ENCODE assay signal across 8 cellular contexts in the genomic region with DNA sequence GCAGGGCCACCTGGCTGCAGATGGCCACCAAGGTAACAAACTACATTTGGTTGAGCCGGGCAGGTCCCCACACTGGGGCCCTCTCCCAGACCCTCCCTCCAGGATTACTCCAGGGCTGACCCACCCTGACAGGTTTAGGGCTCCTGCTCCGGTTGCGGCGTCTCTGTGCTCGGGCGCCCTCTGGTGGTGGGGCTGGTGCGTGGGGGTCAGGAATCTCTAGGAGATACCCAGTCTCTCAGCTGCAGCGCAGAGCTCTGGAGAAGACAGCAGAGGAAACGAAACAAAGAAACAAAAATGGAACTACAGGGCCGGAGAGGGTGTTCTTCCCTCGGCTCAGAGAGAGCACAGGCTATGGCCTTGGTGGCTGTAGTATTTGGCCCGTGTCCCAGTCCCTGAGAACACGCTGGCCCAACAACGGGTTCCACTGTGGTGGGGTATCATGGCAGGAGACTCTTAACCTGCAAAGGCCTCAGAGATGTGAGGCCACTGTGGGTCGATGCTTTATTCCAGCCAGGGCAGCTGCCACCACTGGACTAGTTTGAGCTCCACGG. TPM values are rescaled to one million over a fixed set of nuclear protein-coding genes. Genes with fewer than 3 reads are reported as not detected.
A peak's percentile ranks its signal among the peaks of the same experiment; 100 is the strongest.
DNase-seq lines count a peak whose midpoint lies in the region; ATAC-seq and TF ChIP-seq lines count a peak whose summit lies in the region.

No MANE protein-coding gene starts in this region.

- H3K4me1 ChIP-seq in BLaER1 = peaks cover 34% of the 10 kb centered on the region
- peaks cover 12% of the 10 kb centered on the region; the same call in 1 of the 2 replicates for H3K4me1 ChIP-seq in GM23338 (ENCODE audit: insufficient read depth)
- peaks cover 18% of the 10 kb centered on the region for H3K4me1 ChIP-seq in OCI-LY3 (ENCODE audit: low read length)
- peaks cover 19 to 24% of the 10 kb centered on the region in 2 experiments for H3K4me1 ChIP-seq in neutrophil (ENCODE audit: control insufficient read depth in 1 of 2, insufficient read depth in 1 of 2, low read depth in 1 of 2, low read length in 1 of 2)
- peaks cover 15% of the 10 kb centered on the region for H3K4me1 ChIP-seq in testis

- H3K4me3 Mint-ChIP-seq in GM23338 = peak overlapping the region; percentile 87

- DNase-seq in GM23338 (ENCODE audit: low spot score) = peak; percentile 78
- peak; percentile 41 for DNase-seq in activated T-helper 1 cell treated with Interleukin-2 at 50 U/mL for 16 hours (ENCODE audit: low read depth)
- DNase-seq in fibroblast of the aortic adventitia (ENCODE audit: low read depth) = no peak
- DNase-seq in testis = peak; percentile 95
- DNase-seq in amniotic stem cell (lab: John Stamatoyannopoulos, UW) = no peak

- peak overlapping the region; percentile 84 for H3K4me3 ChIP-seq in BLaER1
- peak overlapping the region; percentile 66 for H3K4me3 ChIP-seq in GM23338
- H3K4me3 ChIP-seq in OCI-LY3 (ENCODE audit: low read length) = peak overlapping the region; percentile 88
- H3K4me3 ChIP-seq in fibroblast of the aortic adventitia (ENCODE audit: low read depth, low read length) = no peak overlapping the region
- H3K4me3 ChIP-seq in neutrophil (ENCODE audit: low read depth in 1 of 2, low read length in 1 of 2) = no peak overlapping the region
- peak overlapping the region; percentile 86 to 91 for H3K4me3 ChIP-seq in testis

- no peak overlapping the region; the same call in 1 of the 2 replicates for H3K9ac ChIP-seq in BLaER1
- peak overlapping the region; percentile 74 for H3K9ac ChIP-seq in OCI-LY3 (ENCODE audit: low read length)

- peak; percentile 52 for ATAC-seq in GM23338

- peaks cover 2% of the 10 kb centered on the region; the same call in 1 of the 3 replicates for H3K9me3 Mint-ChIP-seq in GM23338

- peaks cover 65% of the 10 kb centered on the region for H3K27me3 Mint-ChIP-seq in GM23338 (ENCODE audit: insufficient read depth, low read depth, poor library complexity)

- H3K4me1 Mint-ChIP-seq in GM23338 = peaks cover 25% of the 10 kb centered on the region

- H3K79me2 ChIP-seq in GM23338 (replicated peaks; ENCODE audit: insufficient read depth) = no peaks in the 10 kb centered on the region
- H3K79me2 ChIP-seq in OCI-LY3 (ENCODE audit: low read length) = peaks cover 20% of the 10 kb centered on the region

- TF ChIP-seq CTCF in GM23338 (conservative IDR thresholded peaks at IDR 0.05; ENCODE audit: low read depth in 2 of 2) (peak; percentile 86 to 93), OCI-LY3 (IDR thresholded peaks at IDR 0.05; ENCODE audit: low read depth, low read length) (peak; percentile 91), fibroblast of the aortic adventitia (IDR thresholded peaks at IDR 0.05; ENCODE audit: insufficient read depth, low read length) (peak; percentile 67), neutrophil (IDR thresholded peaks at IDR 0.05) (peak; percentile 66), testis (IDR thresholded peaks at IDR 0.05) (peak; percentile 89 to 96 (median 93))

- H4K20me1 ChIP-seq in BLaER1 (peaks cover 22% of the 10 kb centered on the region), GM23338 (replicated peaks; ENCODE audit: insufficient read depth) (no peaks in the 10 kb centered on the region), OCI-LY3 (ENCODE audit: insufficient read depth, low read length) (no peaks in the 10 kb centered on the region)

- H2AFZ ChIP-seq in GM23338 = peak overlapping the region; percentile 96
- H2AFZ ChIP-seq in OCI-LY3 (ENCODE audit: low read depth, low read length) = peak overlapping the region; percentile 53; the same call in 1 of the 2 replicates

- no peak overlapping the region for H3K27ac Mint-ChIP-seq in GM23338

- H3K27ac ChIP-seq in BLaER1 (no peak overlapping the region), GM23338 (ENCODE audit: low read depth) (no peak overlapping the region), OCI-LY3 (ENCODE audit: low read length) (peak overlapping the region; percentile 73), neutrophil (no peak overlapping the region), testis (peak overlapping the region; percentile 94 to 97)

- TF ChIP-seq POLR2A in testis (IDR thresholded peaks at IDR 0.05) = no peak

- no peaks in the 10 kb centered on the region for H3F3A ChIP-seq in GM23338 (replicated peaks; ENCODE audit: low read depth)

- H3K9me3 ChIP-seq in BLaER1 = no peaks in the 10 kb centered on the region
- H3K9me3 ChIP-seq in OCI-LY3 (ENCODE audit: insufficient read depth, low read length) = no peaks in the 10 kb centered on the region
- H3K9me3 ChIP-seq in neutrophil = no peaks in the 10 kb centered on the region
- no peaks in the 10 kb centered on the region for H3K9me3 ChIP-seq in testis

- H3K4me2 ChIP-seq in BLaER1 (peak overlapping the region; percentile 95), GM23338 (peak overlapping the region; percentile 93), OCI-LY3 (ENCODE audit: low read length) (peak overlapping the region; percentile 94)

- peaks cover 3% of the 10 kb centered on the region; the same call in 2 of the 3 replicates for H3K36me3 Mint-ChIP-seq in GM23338 (ENCODE audit: low read depth)

- no peaks in the 10 kb centered on the region for H3K36me3 ChIP-seq in BLaER1
- no peaks in the 10 kb centered on the region for H3K36me3 ChIP-seq in GM23338 (ENCODE audit: insufficient read depth)
- H3K36me3 ChIP-seq in OCI-LY3 (replicated peaks; ENCODE audit: low read depth, low read length) = peaks cover 17% of the 10 kb centered on the region
- H3K36me3 ChIP-seq in neutrophil = no peaks in the 10 kb centered on the region
- no peaks in the 10 kb centered on the region for H3K36me3 ChIP-seq in testis (ENCODE audit: low read depth, missing control alignments)

- intact Hi-C loops in testis (cut with DNase I; ENCODE audit: low total_unique reads) = loop anchor here (10.0 kb wide), 2 partner anchors 60 to 90 kb away; no protein-coding TSS in a partner anchor

- H3K9me2 ChIP-seq in GM23338 (ENCODE audit: insufficient read depth) = no peaks in the 10 kb centered on the region

- 0 to 2% methylated on average over 11 to 16 of the region's 16 CpGs for WGBS in testis, 2 donors

- H3K27me3 ChIP-seq in BLaER1 = peaks cover 35% of the 10 kb centered on the region
- H3K27me3 ChIP-seq in GM23338 (ENCODE audit: insufficient read depth) = peaks cover 60% of the 10 kb centered on the region
- H3K27me3 ChIP-seq in OCI-LY3 (ENCODE audit: low read depth, low read length) = no peaks in the 10 kb centered on the region
- peaks cover 100% of the 10 kb centered on the region for H3K27me3 ChIP-seq in neutrophil
- H3K27me3 ChIP-seq in testis = no peaks in the 10 kb centered on the region

TF ChIP-seq in GM23338, 12 proteins besides CTCF, POLR2A, EP300 and RAD21 (continues in another document):
- TF ChIP-seq ETS1 (IDR thresholded peaks at IDR 0.05) = no peak
- no peak for TF ChIP-seq POLR2AphosphoS5 (IDR thresholded peaks at IDR 0.05; ENCODE audit: low read depth)

RNA-seq across cellular contexts. Expression of gene C11orf96, which starts 2.4 kb away (rescaled TPM):
- 2.5 and 2.6 TPM in 2 replicates for total RNA-seq in GM23338 (2014; rRNA removed; shearing (Covaris generic))
- polyA plus RNA-seq in GM23338 (2016; fragmentation: Nextera tagmentation; extraction: Ambion mirVana) (0.31 and 1.4 TPM in 2 replicates), testis (ENCODE audit: insufficient read depth, low read depth, low replicate concordance) (67.4 TPM)
- total RNA-seq in fibroblast of the aortic adventitia (ENCODE audit: low replicate concordance) (3.2 and 6.3 TPM in 2 replicates), testis (100 to 1,000 TPM; 207 TPM)

Comparison
In these comparisons a context has a peak if more than half of its experiments do, and no peak if none do; other contexts are left out.
1. H3K27ac ChIP-seq: peak in OCI-LY3 (single experiment) and testis (2 of 2); none in BLaER1 (single experiment), GM23338 (single experiment) and neutrophil (single experiment).
2. H3K4me3 ChIP-seq: peak in BLaER1 (single experiment), GM23338 (single experiment), OCI-LY3 (single experiment) and testis (2 of 2); none in fibroblast of the aortic adventitia (single experiment) and neutrophil (0 of 2).
3. DNase-seq: peak in GM23338 (single experiment), activated T-helper 1 cell treated with Interleukin-2 at 50 U/mL for 16 hours (single experiment) and testis (single experiment); none in fibroblast of the aortic adventitia (single experiment) and amniotic stem cell (single experiment).
4. RNA of gene C11orf96, which starts 2.4 kb away (total RNA-seq): 207 TPM in testis; 3.2 to 6.3 TPM in fibroblast of the aortic adventitia and 2.5 to 2.6 TPM in GM23338; every median in the first group is over 10 times any median in the second.
5. Peak in every context shown above with its lines, with median percentiles within 50 percentile points of each other: H3K4me2 ChIP-seq and CTCF ChIP-seq.